In the genomic region with DNA sequence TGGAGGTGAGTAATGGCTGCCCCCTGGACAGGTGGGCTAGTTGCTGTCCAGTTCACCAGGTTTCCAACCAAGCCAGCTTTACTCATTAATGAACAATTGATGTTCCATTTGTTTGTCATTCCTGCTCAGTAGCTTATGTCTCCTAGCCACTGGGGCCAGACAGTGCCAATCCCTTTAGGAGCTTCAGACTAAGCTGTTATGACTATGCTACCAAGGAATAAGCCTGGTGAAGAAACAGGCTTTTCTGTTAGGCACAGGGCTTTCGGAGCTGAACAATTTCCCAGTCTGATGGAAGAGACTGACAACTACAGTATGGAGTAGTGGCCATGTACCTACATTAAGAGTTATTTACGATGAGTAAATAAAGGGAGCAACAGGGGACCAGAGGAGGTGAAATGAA, we compare ENCODE assay signal across 12 cellular contexts. TPM values are rescaled to one million over a fixed set of nuclear protein-coding genes. Genes with fewer than 3 reads are reported as not detected.
A peak's percentile ranks its signal among the peaks of the same experiment; 100 is the strongest.
DNase-seq lines count a peak whose midpoint lies in the region; ATAC-seq lines count a peak whose summit lies in the region.
"Had no signal": no experiment of that assay in that cellular context is flagged by ENCODE, and none has a peak within 500 bp of the region (broad histone marks: within the 10 kb centered on the region; RNA-seq: fewer than 3 reads in every experiment).

No MANE protein-coding gene starts in this region.

- H3K4me3 Mint-ChIP-seq in T-helper 2 cell treated with Interferon-gamma antibody and Interleukin-4, amounts not matched to agents 5 μg/mL and 100 μg/mL, for 36 hours = peak overlapping the region; percentile 95
- peak overlapping the region; percentile 88 to 99 (median 94) for H3K4me3 Mint-ChIP-seq in IgD-negative memory B cell
- H3K4me3 Mint-ChIP-seq in activated naive CD8-positive, alpha-beta T cell treated with anti-CD3 and anti-CD28 coated beads, Interleukin-2, amount 50 U/mL, for 24 hours = peak overlapping the region; percentile 91

- H3K36me3 ChIP-seq in neuron (ENCODE audit: insufficient read depth, low read length) = peaks cover 5% of the 10 kb centered on the region

- H3K36me3 Mint-ChIP-seq in T-helper 2 cell treated with Interferon-gamma antibody and Interleukin-4, amounts not matched to agents 5 μg/mL and 100 μg/mL, for 36 hours (ENCODE audit: low read depth) = peaks cover 6% of the 10 kb centered on the region
- H3K36me3 Mint-ChIP-seq in IgD-negative memory B cell = peaks cover 5% of the 10 kb centered on the region
- peaks cover 15% of the 10 kb centered on the region for H3K36me3 Mint-ChIP-seq in activated naive CD8-positive, alpha-beta T cell treated with anti-CD3 and anti-CD28 coated beads, Interleukin-2, amount 50 U/mL, for 24 hours (ENCODE audit: low read depth)

- H2AFZ ChIP-seq in neuron (ENCODE audit: low read depth, low read length) = peak overlapping the region; percentile 68

- peaks cover 10% of the 10 kb centered on the region for H3K4me1 ChIP-seq in neuron (ENCODE audit: insufficient read depth, low read length)

- H3K4me3 ChIP-seq in neuron (ENCODE audit: low read length) = peak overlapping the region; percentile 90

- no peak for DNase-seq in T-helper 2 cell treated with Interferon-gamma antibody and Interleukin-4, amounts not matched to agents 5 μg/mL and 100 μg/mL, for 36 hours (ENCODE audit: low spot score)
- DNase-seq in T-helper 2 cell = no peak
- no peak for DNase-seq in activated naive CD8-positive, alpha-beta T cell treated with anti-CD3 and anti-CD28 coated beads, Interleukin-2, amount 50 U/mL, for 24 hours
- no peak for DNase-seq in HUDEP-2 (lab: John Stamatoyannopoulos, UW; ENCODE audit: unreplicated experiment in 76 of 76)
- no peak for DNase-seq in COLO829 (ENCODE audit: low spot score)
- no peak for DNase-seq in NCI-H146 treated with DMSO at 0.1 percent for 48 hours (lab: John Stamatoyannopoulos, UW; ENCODE audit: unreplicated experiment)
- DNase-seq: left cardiac atrium, MM.1S, NCI-H2171, occipital lobe had no signal

- no peak for ATAC-seq in activated naive CD8-positive, alpha-beta T cell treated with anti-CD3 and anti-CD28 coated beads, Interleukin-2, amount 50 U/mL, for 24 hours
- ATAC-seq: left cardiac atrium had no signal

- no peaks in the 10 kb centered on the region for H3K27me3 ChIP-seq in neuron (ENCODE audit: insufficient read depth, low read length)

- H3K27me3 Mint-ChIP-seq in T-helper 2 cell treated with Interferon-gamma antibody and Interleukin-4, amounts not matched to agents 5 μg/mL and 100 μg/mL, for 36 hours (ENCODE audit: low read depth) = peaks cover 9% of the 10 kb centered on the region
- H3K27me3 Mint-ChIP-seq in IgD-negative memory B cell = peaks cover 3% of the 10 kb centered on the region
- peaks cover 7% of the 10 kb centered on the region for H3K27me3 Mint-ChIP-seq in activated naive CD8-positive, alpha-beta T cell treated with anti-CD3 and anti-CD28 coated beads, Interleukin-2, amount 50 U/mL, for 24 hours

- H3K4me1 Mint-ChIP-seq in T-helper 2 cell treated with Interferon-gamma antibody and Interleukin-4, amounts not matched to agents 5 μg/mL and 100 μg/mL, for 36 hours (ENCODE audit: low read depth) = peaks cover 15% of the 10 kb centered on the region
- H3K4me1 Mint-ChIP-seq in IgD-negative memory B cell = peaks cover 12 to 14% (median 13%) of the 10 kb centered on the region in 3 donors
- peaks cover 36% of the 10 kb centered on the region for H3K4me1 Mint-ChIP-seq in activated naive CD8-positive, alpha-beta T cell treated with anti-CD3 and anti-CD28 coated beads, Interleukin-2, amount 50 U/mL, for 24 hours

- H3K27ac Mint-ChIP-seq in T-helper 2 cell treated with Interferon-gamma antibody and Interleukin-4, amounts not matched to agents 5 μg/mL and 100 μg/mL, for 36 hours = peak overlapping the region; percentile 85
- H3K27ac Mint-ChIP-seq in IgD-negative memory B cell = peak overlapping the region; percentile 99 to 100 (median 99)
- peak overlapping the region; percentile 99 for H3K27ac Mint-ChIP-seq in activated naive CD8-positive, alpha-beta T cell treated with anti-CD3 and anti-CD28 coated beads, Interleukin-2, amount 50 U/mL, for 24 hours

- peaks cover 6% of the 10 kb centered on the region for H3K9me3 Mint-ChIP-seq in T-helper 2 cell treated with Interferon-gamma antibody and Interleukin-4, amounts not matched to agents 5 μg/mL and 100 μg/mL, for 36 hours
- H3K9me3 Mint-ChIP-seq in IgD-negative memory B cell = peaks cover 4 to 8% (median 4%) of the 10 kb centered on the region in 3 donors
- peaks cover 13% of the 10 kb centered on the region for H3K9me3 Mint-ChIP-seq in activated naive CD8-positive, alpha-beta T cell treated with anti-CD3 and anti-CD28 coated beads, Interleukin-2, amount 50 U/mL, for 24 hours

- peaks cover 4% of the 10 kb centered on the region for H3K9me3 ChIP-seq in neuron (ENCODE audit: low read length)

RNA-seq across cellular contexts. Expression of a gene that starts 2.1 kb away (rescaled TPM):
- 61.6 TPM for polyA plus RNA-seq in IgD-negative memory B cell

RNA-seq across cellular contexts. Expression of a gene that starts 20.7 kb away (rescaled TPM):
- 50.9 TPM for polyA plus RNA-seq in IgD-negative memory B cell
